In the genomic region with DNA sequence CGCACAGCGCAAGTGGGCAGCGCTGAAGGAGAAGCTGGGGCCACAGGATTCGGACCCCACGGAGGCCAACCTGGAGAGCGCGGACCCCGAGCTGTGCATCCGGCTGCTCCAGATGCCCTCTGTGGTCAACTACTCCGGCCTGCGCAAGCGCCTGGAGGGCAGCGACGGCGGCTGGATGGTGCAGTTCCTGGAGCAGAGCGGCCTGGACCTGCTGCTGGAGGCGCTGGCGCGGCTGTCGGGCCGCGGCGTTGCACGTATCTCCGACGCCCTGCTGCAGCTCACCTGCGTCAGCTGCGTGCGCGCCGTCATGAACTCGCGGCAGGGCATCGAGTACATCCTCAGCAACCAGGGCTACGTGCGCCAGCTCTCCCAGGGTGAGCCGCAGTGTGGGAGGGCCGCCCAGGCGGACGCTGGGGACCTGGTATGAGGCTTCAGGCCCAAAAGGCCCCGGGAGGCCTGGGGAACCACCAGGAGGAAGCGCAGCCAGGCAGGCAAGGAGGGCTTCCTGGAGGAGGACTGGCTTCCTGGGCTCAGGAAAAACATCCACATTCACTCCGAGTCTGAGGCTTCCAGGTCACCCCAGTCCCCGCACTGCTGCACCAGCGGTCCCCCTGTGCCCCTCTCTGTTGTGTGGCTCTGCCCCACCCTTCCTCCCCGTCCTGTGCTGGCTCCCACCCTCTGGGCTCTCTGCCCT, we compare ENCODE assay signal across 22 cellular contexts.
"Had no signal": no experiment of that assay in that cellular context is flagged by ENCODE, and none has a peak within 500 bp of the region (broad histone marks: within the 10 kb centered on the region; RNA-seq: fewer than 3 reads in every experiment).

No MANE protein-coding gene starts in this region.

- H3K27ac ChIP-seq: hepatocyte, left lung, neutrophil, ovary, upper lobe of left lung had no signal

- H3K27ac Mint-ChIP-seq: activated naive CD8-positive, alpha-beta T cell treated with anti-CD3 and anti-CD28 coated beads for 36 hours; immature natural killer cell; natural killer cell treated with Interleukin-12 subunit alpha and Interleukin-12 subunit beta and Interleukin-15 and Interleukin-18, amount 100 ng/mL, for 72 hours had no signal

- H3K36me3 Mint-ChIP-seq: immature natural killer cell; natural killer cell treated with Interleukin-12 subunit alpha and Interleukin-12 subunit beta and Interleukin-15 and Interleukin-18, amount 100 ng/mL, for 72 hours had no signal

- H3K4me2 ChIP-seq: hepatocyte had no signal

- H3K4me3 Mint-ChIP-seq: activated naive CD8-positive, alpha-beta T cell treated with anti-CD3 and anti-CD28 coated beads for 36 hours; immature natural killer cell; natural killer cell treated with Interleukin-12 subunit alpha and Interleukin-12 subunit beta and Interleukin-15 and Interleukin-18, amount 100 ng/mL, for 72 hours; stimulated activated naive CD8-positive, alpha-beta T cell treated with anti-CD3 and anti-CD28 coated beads, Interleukin-15, Interleukin-2, amounts not matched to agents 100 ng/mL and 50 ng/mL, for 24 hours had no signal

- H3K27me3 Mint-ChIP-seq: activated naive CD8-positive, alpha-beta T cell treated with anti-CD3 and anti-CD28 coated beads for 36 hours; natural killer cell treated with Interleukin-12 subunit alpha and Interleukin-12 subunit beta and Interleukin-15 and Interleukin-18, amount 100 ng/mL, for 72 hours; stimulated activated naive CD8-positive, alpha-beta T cell treated with anti-CD3 and anti-CD28 coated beads, Interleukin-15, Interleukin-2, amounts not matched to agents 100 ng/mL and 50 ng/mL, for 24 hours had no signal

- H3K4me1 Mint-ChIP-seq: immature natural killer cell had no signal

- H3K9me3 Mint-ChIP-seq: activated naive CD8-positive, alpha-beta T cell treated with anti-CD3 and anti-CD28 coated beads for 36 hours; immature natural killer cell; natural killer cell treated with Interleukin-12 subunit alpha and Interleukin-12 subunit beta and Interleukin-15 and Interleukin-18, amount 100 ng/mL, for 72 hours; stimulated activated naive CD8-positive, alpha-beta T cell treated with anti-CD3 and anti-CD28 coated beads, Interleukin-15, Interleukin-2, amounts not matched to agents 100 ng/mL and 50 ng/mL, for 24 hours had no signal

- FAIRE-seq: bronchial epithelial cell, endometrium had no signal

- H3K36me3 ChIP-seq: neutrophil, ovary had no signal

- H2AFZ ChIP-seq: hepatocyte had no signal

- H3K4me3 ChIP-seq: hepatocyte, left lung, ovary, psoas muscle, upper lobe of left lung had no signal

- DNase-seq: activated CD4-positive, alpha-beta T cell treated with anti-CD3 and anti-CD28 coated beads, Interleukin-2, amount 50 U/mL, for 48 hours; activated naive CD4-positive, alpha-beta T cell treated with Interleukin-2 at 50 U/mL for 16 hours; activated naive CD8-positive, alpha-beta T cell treated with anti-CD3 and anti-CD28 coated beads for 36 hours; activated T-cell treated with anti-CD3 and anti-CD28 coated beads, Interleukin-2, amount 50 U/mL, for 48 hours; cerebellar nuclear complex; cortex of kidney; effector CD4-positive, alpha-beta T cell; foreskin fibroblast; immature natural killer cell; left lung; ovary; psoas muscle; right cardiac atrium; stimulated activated CD4-positive, alpha-beta T cell treated with anti-CD3 and anti-CD28 coated beads, Interleukin-1b, Interleukin-23, amount 100 ng/mL, for 48 hours; T-helper 1 cell had no signal

- H3K9me3 ChIP-seq: left lung, neutrophil, ovary, psoas muscle, upper lobe of left lung had no signal

- ATAC-seq: left lung; natural killer cell treated with Interleukin-12 subunit alpha and Interleukin-12 subunit beta and Interleukin-15 and Interleukin-18, amount 100 ng/mL, for 72 hours; psoas muscle; right cardiac atrium had no signal

- H3K27me3 ChIP-seq: hepatocyte, left lung, neutrophil, ovary, upper lobe of left lung had no signal
